9 cellular contexts compared by ENCODE assay signal in genomic region chr17:63082273-63082861, GRCh38.
A peak's percentile ranks its signal among the peaks of the same experiment; 100 is the strongest.
DNase-seq lines count a peak whose midpoint lies in the region; ATAC-seq and TF ChIP-seq lines count a peak whose summit lies in the region.
"Had no signal": no experiment of that assay in that cellular context is flagged by ENCODE, and none has a peak within 500 bp of the region (broad histone marks: within the 10 kb centered on the region; RNA-seq: fewer than 3 reads in every experiment).

No MANE protein-coding gene starts in this region.

- no peak overlapping the region for H3K4me3 ChIP-seq in SU-DHL-6 (ENCODE audit: insufficient read depth, low read length, poor library complexity, severe bottlenecking)
- no peak overlapping the region for H3K4me3 ChIP-seq in CD8-positive, alpha-beta T cell (ENCODE audit: low read depth, low read length)

- DNase-seq in GM13977 (ENCODE audit: low spot score) (peak; percentile 9), foreskin melanocyte (peak; percentile 29), activated gamma-delta T cell treated with Interleukin-2 at 50 U/mL for 16 hours (no peak)
- DNase-seq in CD8-positive, alpha-beta T cell: no peak
- DNase-seq: NCI-H1930 had no signal

- no peaks in the 10 kb centered on the region for H4K20me1 ChIP-seq in SU-DHL-6 (ENCODE audit: low read depth, low read length)

- no peaks in the 10 kb centered on the region for H3K4me1 Mint-ChIP-seq in CD8-positive, alpha-beta T cell (ENCODE audit: low read depth)

- CTCF ChIA-PET in CD8-positive, alpha-beta T cell (lab: Charles Lee): interaction anchor here (0.6 to 1.4 kb wide), 2 partner anchors 102 to 324 kb away, joined by 4 to 5 read pairs; no protein-coding TSS in a partner anchor

- H3K27ac ChIP-seq in 22Rv1 (no peak overlapping the region), SU-DHL-6 (ENCODE audit: low read depth, low read length) (no peak overlapping the region)
- H3K27ac ChIP-seq in CD8-positive, alpha-beta T cell (ENCODE audit: low read depth, low read length): no peak overlapping the region

- no peak overlapping the region for H2AFZ ChIP-seq in SU-DHL-6 (ENCODE audit: low read depth, low read length, severe bottlenecking)

- H3K9me2 ChIP-seq in SU-DHL-6 (replicated peaks; ENCODE audit: insufficient read depth, low read length): no peaks in the 10 kb centered on the region

- TF ChIP-seq CTCF in 22Rv1 (IDR thresholded peaks at IDR 0.05): peak; percentile 72
- peak; percentile 41 for TF ChIP-seq CTCF in GM13977 (IDR thresholded peaks at IDR 0.05; ENCODE audit: extremely low read depth, insufficient read depth, missing control alignments)
- TF ChIP-seq CTCF in SU-DHL-6 (IDR thresholded peaks at IDR 0.05; ENCODE audit: insufficient read depth, low read length, poor library complexity, severe bottlenecking): peak; percentile 22
- no peak for TF ChIP-seq CTCF in CD8-positive, alpha-beta T cell (IDR thresholded peaks at IDR 0.05)

- H3K27me3 Mint-ChIP-seq in CD8-positive, alpha-beta T cell (ENCODE audit: low read depth): no peaks in the 10 kb centered on the region

- no peaks in the 10 kb centered on the region for H3K4me1 ChIP-seq in CD8-positive, alpha-beta T cell (ENCODE audit: insufficient read depth, low read length)

- ATAC-seq in GM18868 (IDR thresholded peaks at IDR 0.05; ENCODE audit: unreplicated experiment) (no peak), GM21423 (IDR thresholded peaks at IDR 0.05; ENCODE audit: unreplicated experiment) (no peak)
- no peak for ATAC-seq in CD8-positive, alpha-beta T cell

- no peak overlapping the region for H3K9ac ChIP-seq in SU-DHL-6 (ENCODE audit: low read length)

- H3K9me3 Mint-ChIP-seq in CD8-positive, alpha-beta T cell: no peaks in the 10 kb centered on the region

- POLR2A ChIA-PET in CD8-positive, alpha-beta T cell (lab: Charles Lee): no interaction called here

- no peak overlapping the region for H3K27ac Mint-ChIP-seq in CD8-positive, alpha-beta T cell

- no peaks in the 10 kb centered on the region for H3K36me3 ChIP-seq in SU-DHL-6 (ENCODE audit: low read length)
- no peaks in the 10 kb centered on the region for H3K36me3 ChIP-seq in CD8-positive, alpha-beta T cell (ENCODE audit: insufficient read depth, low read length)

- no peaks in the 10 kb centered on the region for H3K79me2 ChIP-seq in SU-DHL-6 (ENCODE audit: insufficient read depth, low read length)

- H3K9me3 ChIP-seq in SU-DHL-6 (ENCODE audit: insufficient read depth, low read length): 0 out of 2 replicates have a peak, but pooled peaks cover 5% of the 10 kb centered on the region
- no peaks in the 10 kb centered on the region for H3K9me3 ChIP-seq in CD8-positive, alpha-beta T cell (ENCODE audit: low read length)

- no peak overlapping the region for H3K4me3 Mint-ChIP-seq in CD8-positive, alpha-beta T cell

- H3K4me2 ChIP-seq in SU-DHL-6 (ENCODE audit: low read depth, low read length, poor library complexity, severe bottlenecking): no peak overlapping the region

- in situ Hi-C loops in GM13977 (cut with MboI; ENCODE audit: low pct_unique_long_range_greater_than_20kb, low sequenced_read_pairs, unreplicated experiment): no loop called here

- intact Hi-C loops in CD8-positive, alpha-beta T cell (cut with DNase I, micrococcal nuclease): no loop called here

- no peaks in the 10 kb centered on the region for H3K27me3 ChIP-seq in SU-DHL-6 (ENCODE audit: low read length)
- H3K27me3 ChIP-seq in CD8-positive, alpha-beta T cell (ENCODE audit: insufficient read depth, low read length): no peaks in the 10 kb centered on the region

- H3K36me3 Mint-ChIP-seq in CD8-positive, alpha-beta T cell: peaks cover 3% of the 10 kb centered on the region

- H3F3A ChIP-seq in SU-DHL-6 (ENCODE audit: insufficient read depth): no peaks in the 10 kb centered on the region

Comparison
In these comparisons a context has a peak if more than half of its experiments do, and no peak if none do; other contexts are left out.
1. DNase-seq: peak in GM13977 (single experiment) and foreskin melanocyte (single experiment); none in activated gamma-delta T cell treated with Interleukin-2 at 50 U/mL for 16 hours (single experiment) and CD8-positive, alpha-beta T cell (0 of 7).